18 cellular contexts compared by ENCODE assay signal in genomic region chr16:11868412-11868980, GRCh38. TPM values are rescaled to one million over a fixed set of nuclear protein-coding genes. Genes with fewer than 3 reads are reported as not detected.
A peak's percentile ranks its signal among the peaks of the same experiment; 100 is the strongest.
DNase-seq lines count a peak whose midpoint lies in the region; ATAC-seq and TF ChIP-seq lines count a peak whose summit lies in the region.
"Had no signal": no experiment of that assay in that cellular context is flagged by ENCODE, and none has a peak within 500 bp of the region (broad histone marks: within the 10 kb centered on the region; RNA-seq: fewer than 3 reads in every experiment).

No MANE protein-coding gene starts in this region.

- no peak overlapping the region for H3K4me3 ChIP-seq in CD8-positive, alpha-beta T cell (ENCODE audit: low read depth, low read length)
- no peak overlapping the region for H3K4me3 ChIP-seq in MG63
- H3K4me3 ChIP-seq: BLaER1 treated with 17β-estradiol and CSF1 and Interleukin-3, amounts not matched to agents 10 nM and 100 nM; SJCRH30 had no signal

- H3K9me3 ChIP-seq in CD8-positive, alpha-beta T cell (ENCODE audit: low read length) = no peaks in the 10 kb centered on the region
- H3K9me3 ChIP-seq in T-helper 17 cell (ENCODE audit: control insufficient read depth, low read length, poor library complexity, severe bottlenecking) (no peaks in the 10 kb centered on the region), MG63 (no peaks in the 10 kb centered on the region; the same call in 1 of the 2 replicates)
- H3K9me3 ChIP-seq: BLaER1 treated with 17β-estradiol and CSF1 and Interleukin-3, amounts not matched to agents 10 nM and 100 nM; SJCRH30 had no signal

- CTCF ChIA-PET in activated CD4-positive, alpha-beta memory T cell treated with anti-CD3 and anti-CD28 coated beads, Interleukin-2, amount 10 ng/mL, durations not matched to agents 7 days and 5 days (lab: Charles Lee) = no interaction called here
- CTCF ChIA-PET in activated CD4-positive, alpha-beta memory T cell treated with anti-CD3 and anti-CD28 coated beads for 36 hours (lab: Charles Lee) = interaction anchor here (0.9 kb wide), 1 partner anchor 71 kb away, joined by 3 read pairs; the partner anchor contains the start of gene ZC3H7A
- CTCF ChIA-PET in CD8-positive, alpha-beta T cell (lab: Charles Lee) = interaction anchor here (1.5 kb wide), 1 partner anchor 10 kb away, joined by 3 read pairs; no protein-coding TSS in a partner anchor

- H3K27me3 ChIP-seq in CD8-positive, alpha-beta T cell (ENCODE audit: insufficient read depth, low read length) = no peaks in the 10 kb centered on the region
- H3K27me3 ChIP-seq in MG63 = no peaks in the 10 kb centered on the region
- H3K27me3 ChIP-seq: BLaER1 treated with 17β-estradiol and CSF1 and Interleukin-3, amounts not matched to agents 10 nM and 100 nM; SJCRH30 had no signal

- DNase-seq in activated CD4-positive, alpha-beta memory T cell treated with anti-CD3 and anti-CD28 coated beads, Interleukin-2, amount 10 ng/mL, durations not matched to agents 7 days and 5 days = no peak
- DNase-seq in activated CD4-positive, alpha-beta memory T cell treated with anti-CD3 and anti-CD28 coated beads for 36 hours = no peak
- no peak for DNase-seq in CD8-positive, alpha-beta T cell
- DNase-seq in T-helper 17 cell (no peak), memory B cell (ENCODE audit: low spot score in 2 of 2) (no peak), MG63 (no peak), DMS53 treated with DMSO at 0.1 percent for 48 hours (lab: John Stamatoyannopoulos, UW; ENCODE audit: unreplicated experiment) (no peak)
- DNase-seq: GF-D8, HCEC 1CT, NCI-H187, NCI-H2171, NCI-H446, NCI-H69, OCI-M1, SJCRH30 had no signal

- H3K27me3 Mint-ChIP-seq in activated CD4-positive, alpha-beta memory T cell treated with anti-CD3 and anti-CD28 coated beads, Interleukin-2, amount 10 ng/mL, durations not matched to agents 7 days and 5 days = no peaks in the 10 kb centered on the region
- H3K27me3 Mint-ChIP-seq in activated CD4-positive, alpha-beta memory T cell treated with anti-CD3 and anti-CD28 coated beads for 36 hours = no peaks in the 10 kb centered on the region
- H3K27me3 Mint-ChIP-seq in CD8-positive, alpha-beta T cell (ENCODE audit: low read depth) = no peaks in the 10 kb centered on the region
- H3K27me3 Mint-ChIP-seq in T-helper 17 cell (no peaks in the 10 kb centered on the region), memory B cell (no peaks in the 10 kb centered on the region)

- H3K36me3 Mint-ChIP-seq in activated CD4-positive, alpha-beta memory T cell treated with anti-CD3 and anti-CD28 coated beads, Interleukin-2, amount 10 ng/mL, durations not matched to agents 7 days and 5 days (ENCODE audit: low read depth) = peaks cover 27% of the 10 kb centered on the region
- H3K36me3 Mint-ChIP-seq in activated CD4-positive, alpha-beta memory T cell treated with anti-CD3 and anti-CD28 coated beads for 36 hours = peaks cover 9% of the 10 kb centered on the region
- H3K36me3 Mint-ChIP-seq in CD8-positive, alpha-beta T cell = peaks cover 42% of the 10 kb centered on the region
- H3K36me3 Mint-ChIP-seq in T-helper 17 cell (ENCODE audit: low read depth) (no peaks in the 10 kb centered on the region), memory B cell (peaks cover 3% of the 10 kb centered on the region)

- no peaks in the 10 kb centered on the region for H3K36me3 ChIP-seq in CD8-positive, alpha-beta T cell (ENCODE audit: insufficient read depth, low read length)
- peaks cover 51% of the 10 kb centered on the region for H3K36me3 ChIP-seq in MG63

- no peaks in the 10 kb centered on the region for H3K4me1 ChIP-seq in CD8-positive, alpha-beta T cell (ENCODE audit: insufficient read depth, low read length)

- H3K9me3 Mint-ChIP-seq in activated CD4-positive, alpha-beta memory T cell treated with anti-CD3 and anti-CD28 coated beads, Interleukin-2, amount 10 ng/mL, durations not matched to agents 7 days and 5 days = no peaks in the 10 kb centered on the region
- no peaks in the 10 kb centered on the region for H3K9me3 Mint-ChIP-seq in activated CD4-positive, alpha-beta memory T cell treated with anti-CD3 and anti-CD28 coated beads for 36 hours
- H3K9me3 Mint-ChIP-seq in CD8-positive, alpha-beta T cell = no peaks in the 10 kb centered on the region
- no peaks in the 10 kb centered on the region for H3K9me3 Mint-ChIP-seq in memory B cell

- peak overlapping the region; percentile 26 for H3K27ac Mint-ChIP-seq in activated CD4-positive, alpha-beta memory T cell treated with anti-CD3 and anti-CD28 coated beads, Interleukin-2, amount 10 ng/mL, durations not matched to agents 7 days and 5 days
- H3K27ac Mint-ChIP-seq in activated CD4-positive, alpha-beta memory T cell treated with anti-CD3 and anti-CD28 coated beads for 36 hours = no peak overlapping the region
- H3K27ac Mint-ChIP-seq in CD8-positive, alpha-beta T cell = peak overlapping the region; percentile 32
- H3K27ac Mint-ChIP-seq in T-helper 17 cell (peak overlapping the region; percentile 63), memory B cell (peak overlapping the region; percentile 79)

- intact Hi-C loops in activated CD4-positive, alpha-beta memory T cell treated with anti-CD3 and anti-CD28 coated beads for 36 hours (cut with micrococcal nuclease) = no loop called here
- intact Hi-C loops in CD8-positive, alpha-beta T cell (cut with DNase I, micrococcal nuclease) = no loop called here

- no peak overlapping the region for H3K4me3 Mint-ChIP-seq in activated CD4-positive, alpha-beta memory T cell treated with anti-CD3 and anti-CD28 coated beads, Interleukin-2, amount 10 ng/mL, durations not matched to agents 7 days and 5 days
- no peak overlapping the region for H3K4me3 Mint-ChIP-seq in activated CD4-positive, alpha-beta memory T cell treated with anti-CD3 and anti-CD28 coated beads for 36 hours
- H3K4me3 Mint-ChIP-seq in CD8-positive, alpha-beta T cell = no peak overlapping the region
- no peak overlapping the region for H3K4me3 Mint-ChIP-seq in T-helper 17 cell
- H3K4me3 Mint-ChIP-seq in memory B cell = no peak overlapping the region

- H3K4me1 Mint-ChIP-seq in activated CD4-positive, alpha-beta memory T cell treated with anti-CD3 and anti-CD28 coated beads, Interleukin-2, amount 10 ng/mL, durations not matched to agents 7 days and 5 days = no peaks in the 10 kb centered on the region
- H3K4me1 Mint-ChIP-seq in activated CD4-positive, alpha-beta memory T cell treated with anti-CD3 and anti-CD28 coated beads for 36 hours (ENCODE audit: low read depth) = no peaks in the 10 kb centered on the region
- peaks cover 16% of the 10 kb centered on the region for H3K4me1 Mint-ChIP-seq in CD8-positive, alpha-beta T cell (ENCODE audit: low read depth)
- peaks cover 12% of the 10 kb centered on the region for H3K4me1 Mint-ChIP-seq in T-helper 17 cell
- peaks cover 16% of the 10 kb centered on the region for H3K4me1 Mint-ChIP-seq in memory B cell

- H3K27ac ChIP-seq in CD8-positive, alpha-beta T cell (ENCODE audit: low read depth, low read length) = no peak overlapping the region
- H3K27ac ChIP-seq: BLaER1 treated with 17β-estradiol and CSF1 and Interleukin-3, amounts not matched to agents 10 nM and 100 nM; HL-60; SJCRH30 had no signal

- POLR2A ChIA-PET in activated CD4-positive, alpha-beta memory T cell treated with anti-CD3 and anti-CD28 coated beads, Interleukin-2, amount 10 ng/mL, durations not matched to agents 7 days and 5 days (lab: Charles Lee) = no interaction called here
- POLR2A ChIA-PET in activated CD4-positive, alpha-beta memory T cell treated with anti-CD3 and anti-CD28 coated beads for 36 hours (lab: Charles Lee) = interaction anchor here (0.7 kb wide), 1 partner anchor 54 kb away, joined by 6 read pairs; no protein-coding TSS in a partner anchor
- POLR2A ChIA-PET in CD8-positive, alpha-beta T cell (lab: Charles Lee) = interaction anchor here (0.6 kb wide), 1 partner anchor 428 kb away, joined by 4 read pairs; no protein-coding TSS in a partner anchor

- ATAC-seq in CD8-positive, alpha-beta T cell = no peak
- ATAC-seq in T-helper 17 cell (no peak), memory B cell (ENCODE audit: low read depth) (no peak), GM21529 (IDR thresholded peaks at IDR 0.05; ENCODE audit: unreplicated experiment) (no peak)

- no peak for TF ChIP-seq CTCF in CD8-positive, alpha-beta T cell (IDR thresholded peaks at IDR 0.05)

RNA-seq across cellular contexts. Expression of gene RSL1D1, which starts 17.2 kb away (rescaled TPM):
- 100 to 1,000 TPM; 146 to 157 TPM for total RNA-seq in activated CD4-positive, alpha-beta memory T cell treated with anti-CD3 and anti-CD28 coated beads, Interleukin-2, amount 10 ng/mL, durations not matched to agents 7 days and 5 days
- 100 to 1,000 TPM; 287 to 296 TPM for total RNA-seq in activated CD4-positive, alpha-beta memory T cell treated with anti-CD3 and anti-CD28 coated beads for 36 hours
- total RNA-seq in CD8-positive, alpha-beta T cell = 100 to 1,000 TPM; 235 to 242 TPM
- 100 to 1,000 TPM; 159 to 186 TPM for total RNA-seq in T-helper 17 cell
- total RNA-seq in MG63 (2014; rRNA removed; shearing (Covaris generic); ENCODE audit: low replicate concordance) = 346 and 797 TPM in 2 replicates

RNA-seq across cellular contexts. Expression of gene GSPT1, which starts 47.3 kb away (rescaled TPM):
- 100 to 1,000 TPM; 124 to 125 TPM for total RNA-seq in activated CD4-positive, alpha-beta memory T cell treated with anti-CD3 and anti-CD28 coated beads, Interleukin-2, amount 10 ng/mL, durations not matched to agents 7 days and 5 days
- 100 to 1,000 TPM; 185 to 190 TPM for total RNA-seq in activated CD4-positive, alpha-beta memory T cell treated with anti-CD3 and anti-CD28 coated beads for 36 hours
- 100 to 1,000 TPM; 296 to 297 TPM for total RNA-seq in CD8-positive, alpha-beta T cell
- 100 to 1,000 TPM; 161 to 203 TPM for total RNA-seq in T-helper 17 cell
- 32.3 and 64.9 TPM in 2 replicates for total RNA-seq in MG63 (2014; rRNA removed; shearing (Covaris generic); ENCODE audit: low replicate concordance)
